Comparison of ENCODE assay signal across 1 cellular context in genomic region chr16:53355064-53355463, GRCh38.
TF ChIP-seq lines count a peak whose summit lies in the region.

No MANE protein-coding gene starts in this region.

TF ChIP-seq in HepG2, 621 proteins besides CTCF, POLR2A, EP300 and RAD21 (continued from another document):
- TF ChIP-seq, protein P1, sequence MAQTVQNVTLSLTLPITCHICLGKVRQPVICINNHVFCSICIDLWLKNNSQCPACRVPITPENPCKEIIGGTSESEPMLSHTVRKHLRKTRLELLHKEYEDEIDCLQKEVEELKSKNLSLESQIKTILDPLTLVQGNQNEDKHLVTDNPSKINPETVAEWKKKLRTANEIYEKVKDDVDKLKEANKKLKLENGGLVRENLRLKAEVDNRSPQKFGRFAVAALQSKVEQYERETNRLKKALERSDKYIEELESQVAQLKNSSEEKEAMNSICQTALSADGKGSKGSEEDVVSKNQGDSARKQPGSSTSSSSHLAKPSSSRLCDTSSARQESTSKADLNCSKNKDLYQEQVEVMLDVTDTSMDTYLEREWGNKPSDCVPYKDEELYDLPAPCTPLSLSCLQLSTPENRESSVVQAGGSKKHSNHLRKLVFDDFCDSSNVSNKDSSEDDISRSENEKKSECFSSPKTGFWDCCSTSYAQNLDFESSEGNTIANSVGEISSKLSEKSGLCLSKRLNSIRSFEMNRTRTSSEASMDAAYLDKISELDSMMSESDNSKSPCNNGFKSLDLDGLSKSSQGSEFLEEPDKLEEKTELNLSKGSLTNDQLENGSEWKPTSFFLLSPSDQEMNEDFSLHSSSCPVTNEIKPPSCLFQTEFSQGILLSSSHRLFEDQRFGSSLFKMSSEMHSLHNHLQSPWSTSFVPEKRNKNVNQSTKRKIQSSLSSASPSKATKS (CRISPR knock-in tag; IDR thresholded peaks at IDR 0.05) = no peak
